In genomic region chr15:57550640-57551039, GRCh38 we compare ENCODE assay signal across 13 cellular contexts. TPM values are rescaled to one million over a fixed set of nuclear protein-coding genes. Genes with fewer than 3 reads are reported as not detected.
A peak's percentile ranks its signal among the peaks of the same experiment; 100 is the strongest.
DNase-seq lines count a peak whose midpoint lies in the region; ATAC-seq, FAIRE-seq and TF ChIP-seq lines count a peak whose summit lies in the region.
"Had no signal": no experiment of that assay in that cellular context is flagged by ENCODE, and none has a peak within 500 bp of the region (broad histone marks: within the 10 kb centered on the region; RNA-seq: fewer than 3 reads in every experiment).

No MANE protein-coding gene starts in this region.

- no peak for TF ChIP-seq RAD21 in HepG2 (CRISPR knock-in tag; IDR thresholded peaks at IDR 0.05)

- TF ChIP-seq CTCF in right lobe of liver (IDR thresholded peaks at IDR 0.05) (no peak), HepG2 (CRISPR knock-in tag; IDR thresholded peaks at IDR 0.05) (no peak), heart left ventricle (IDR thresholded peaks at IDR 0.05) (no peak), vagina (IDR thresholded peaks at IDR 0.05) (no peak)

- no peaks in the 10 kb centered on the region for H4K20me1 ChIP-seq in HepG2 (ENCODE audit: insufficient read depth, low read length)

- no peak for TF ChIP-seq POLR2A in right lobe of liver (IDR thresholded peaks at IDR 0.05)
- TF ChIP-seq POLR2A in HepG2 (IDR thresholded peaks at IDR 0.05; ENCODE audit: insufficient read depth in 1 of 2, low read depth in 2 of 2, low read length in 2 of 2), result no peak
- no peak for TF ChIP-seq POLR2A in heart left ventricle (IDR thresholded peaks at IDR 0.05)
- no peak for TF ChIP-seq POLR2A in vagina (IDR thresholded peaks at IDR 0.05)

- no peak for DNase-seq in right lobe of liver
- no peak for DNase-seq in HepG2 (ENCODE audit: low spot score)
- DNase-seq in heart left ventricle, result peak; percentile 69 to 86 (median 83)
- peak in 31 of 56 donors; percentile 8 to 78 (median 30) for DNase-seq in nucleus accumbens (lab: John Stamatoyannopoulos, UW)
- DNase-seq in vagina (ENCODE audit: extremely low spot score in 2 of 2), result no peak
- DNase-seq in T-helper 2 cell, result no peak
- DNase-seq: activated CD4-positive, CD25-positive, alpha-beta regulatory T cell; NCI-H446 treated with DMSO at 0.1 percent for 48 hours; spleen had no signal

- H3K9me3 ChIP-seq in right lobe of liver (no peaks in the 10 kb centered on the region), HepG2 (ENCODE audit: low read length) (no peaks in the 10 kb centered on the region), heart left ventricle (no peaks in the 10 kb centered on the region), vagina (no peaks in the 10 kb centered on the region)
- H3K9me3 ChIP-seq: spleen had no signal

- no peak overlapping the region for H3K9ac ChIP-seq in HepG2 (ENCODE audit: insufficient read depth, low read depth, low read length)

- H3K4me3 ChIP-seq in right lobe of liver (no peak overlapping the region), HepG2 (replicated peaks in 1 of 3; ENCODE audit: insufficient read depth in 1 of 3, low read depth in 2 of 3, low read length in 3 of 3) (no peak overlapping the region), heart left ventricle (no peak overlapping the region), vagina (no peak overlapping the region)
- H3K4me3 ChIP-seq: spleen had no signal

- no peak for TF ChIP-seq EP300 in HepG2 (IDR thresholded peaks at IDR 0.05; ENCODE audit: low read depth in 2 of 2, low read length in 2 of 2)
- TF ChIP-seq EP300 in HepG2 (CRISPR knock-in tag; IDR thresholded peaks at IDR 0.05; ENCODE audit: borderline replicate concordance), result no peak

- intact Hi-C loops in right lobe of liver (cut with DNase I), result no loop called here
- intact Hi-C loops in HepG2 (cut with micrococcal nuclease; ENCODE audit: unreplicated experiment), result no loop called here
- intact Hi-C loops in heart left ventricle (cut with DNase I), result loop anchor here in 4 of 10 donors (10.0 kb wide), 4 partner anchors 154 to 514 kb away; partner anchors contain the start of genes ALDH1A2 (in 3 of the 4) and POLR2M (in 1 of the 4)
- intact Hi-C loops in vagina (cut with DNase I), result no loop called here

- no peak for FAIRE-seq in HepG2 (lab: Jason Lieb, UNC)
- FAIRE-seq: A204.1, GM12891 had no signal

- H3K27me3 ChIP-seq in right lobe of liver, result no peaks in the 10 kb centered on the region
- no peaks in the 10 kb centered on the region for H3K27me3 ChIP-seq in HepG2 (ENCODE audit: control insufficient read depth in 1 of 2, insufficient read depth in 2 of 2, low read length in 2 of 2)
- H3K27me3 ChIP-seq in heart left ventricle, result no peaks in the 10 kb centered on the region
- no peaks in the 10 kb centered on the region for H3K27me3 ChIP-seq in vagina

- H3K4me1 ChIP-seq in right lobe of liver (peaks cover 0 to 40% (median 4%) of the 10 kb centered on the region in 4 donors), HepG2 (ENCODE audit: insufficient read depth, low read length) (peaks cover 23% of the 10 kb centered on the region), heart left ventricle (peaks cover 8 to 71% (median 62%) of the 10 kb centered on the region in 12 donors), vagina (peaks cover 40% of the 10 kb centered on the region)

- 56% methylated on average over 2 of the region's 4 CpGs for WGBS in right lobe of liver (ENCODE audit: insufficient coverage, low coverage, low lambda C conversion rate, missing lambda C conversion rate)
- 78% methylated on average over 4 of the region's 4 CpGs for WGBS in HepG2 (ENCODE audit: low lambda C conversion rate)
- WGBS in heart left ventricle, 4 donors, result 41 to 48% (median 43%) methylated on average over 4 of the region's 4 CpGs

- POLR2A ChIA-PET in HepG2 (lab: Yijun Ruan, JAX), result no interaction called here

- peaks cover 0 to 33% (median 7%) of the 10 kb centered on the region in 4 donors for H3K36me3 ChIP-seq in right lobe of liver
- H3K36me3 ChIP-seq in HepG2 (replicated peaks in 1 of 2; ENCODE audit: control insufficient read depth in 1 of 2, insufficient read depth in 2 of 2, low read length in 2 of 2), result peaks cover 5 to 13% of the 10 kb centered on the region in 2 experiments; a peak in 4 of 5 replicates
- peaks cover 0 to 18% (median 5%) of the 10 kb centered on the region in 9 donors for H3K36me3 ChIP-seq in heart left ventricle
- peaks cover 0 to 7% of the 10 kb centered on the region in 2 donors for H3K36me3 ChIP-seq in vagina
- H3K36me3 ChIP-seq: spleen had no signal

- CTCF ChIA-PET in HepG2 (lab: Yijun Ruan, JAX; ENCODE audit: low intra/inter-chr PET ratio, low total read pairs), result no interaction called here

- no peak overlapping the region for H3K4me2 ChIP-seq in HepG2 (ENCODE audit: low read depth, low read length)

- H2AFZ ChIP-seq in HepG2 (ENCODE audit: low read length), result no peak overlapping the region

- in situ Hi-C loops in HepG2 (cut with HindIII; ENCODE audit: extremely low pct_ligation_motif_present, low pct_unique_long_range_greater_than_20kb), result no loop called here

- no TSS peak for BruUV-seq in HepG2 (replicated peaks; lab: Mats Ljungman, UMichigan)

- no peaks in the 10 kb centered on the region for H3K79me2 ChIP-seq in HepG2 (ENCODE audit: insufficient read depth, low read length)

- peak overlapping the region in 2 of 3 donors; percentile 27 to 41 for H3K27ac ChIP-seq in right lobe of liver
- H3K27ac ChIP-seq in HepG2 (ENCODE audit: extremely low read length, insufficient read depth, low read length), result no peak overlapping the region
- peak overlapping the region; percentile 79 to 94 (median 88) for H3K27ac ChIP-seq in heart left ventricle
- peak overlapping the region; percentile 3 for H3K27ac ChIP-seq in vagina

- ATAC-seq in right lobe of liver, result no peak
- ATAC-seq in HepG2, result no peak
- ATAC-seq in heart left ventricle, result peak; percentile 12 to 73 (median 38)
- no peak for ATAC-seq in GM21619 (IDR thresholded peaks at IDR 0.05; ENCODE audit: unreplicated experiment)
- no peak for ATAC-seq in HG03135 (IDR thresholded peaks at IDR 0.05; ENCODE audit: unreplicated experiment)

TF ChIP-seq in HepG2, 621 proteins besides CTCF, POLR2A, EP300 and RAD21:
- TF ChIP-seq NCOA1 (CRISPR knock-in tag; IDR thresholded peaks at IDR 0.05) (no peak), ZNF256 (CRISPR knock-in tag; conservative IDR thresholded peaks at IDR 0.05) (no peak)
TF ChIP-seq in HepG2: peak in this region for 0.

RNA-seq across cellular contexts. Expression of gene MYZAP, which starts 41.1 kb away (rescaled TPM):
- total RNA-seq in right lobe of liver (under 1 TPM in 4 of 6 experiments, not detected in 2; 0.24 to 0.65 (median 0.61) TPM), HepG2 (2016; rRNA removed; fragmentation: Illumina TruSeq; extraction: Trizol) (0.13 TPM in 1 of 2 replicates, not detected in the other), heart left ventricle (1,000 to 10,000 TPM in 2 of 9 donors, 100 to 1,000 TPM in 7; 359 to 1,065 (median 670) TPM), vagina (15.2 TPM)
- not detected in 2 replicates for total RNA-seq in HepG2 (2016; cell fraction: cytosol; rRNA removed; fragmentation: Illumina TruSeq; extraction: Trizol; ENCODE audit: low read depth)
- not detected in 2 replicates for total RNA-seq in HepG2 (2016; cell fraction: insoluble cytoplasmic fraction; rRNA removed; fragmentation: Illumina TruSeq; extraction: Trizol)
- not detected in 2 replicates for total RNA-seq in HepG2 (2016; cell fraction: membrane; rRNA removed; fragmentation: Illumina TruSeq; extraction: Trizol)
- total RNA-seq in HepG2 (2016; cell fraction: nucleus; rRNA removed; fragmentation: Illumina TruSeq; extraction: Trizol), result not detected in 2 replicates
- polyA plus RNA-seq in HepG2 (2011; rRNA removed) (not detected in 2 replicates), heart left ventricle (100 to 1,000 TPM; 280 to 506 TPM)
- polyA plus RNA-seq in HepG2 (2011; cell fraction: cytosol; rRNA removed), result 0.03 TPM in 1 of 2 replicates, not detected in the other
- not detected in 2 replicates for polyA plus RNA-seq in HepG2 (2011; cell fraction: nucleus; rRNA removed)
- polyA plus RNA-seq in HepG2 (2012), result not detected in 2 replicates
- not detected in 2 replicates for polyA plus RNA-seq in HepG2 (2016; cell fraction: cytosol; fragmentation: Illumina TruSeq; extraction: Trizol; ENCODE audit: low read depth)
- polyA plus RNA-seq in HepG2 (2016; cell fraction: insoluble cytoplasmic fraction; fragmentation: Illumina TruSeq; extraction: Trizol; ENCODE audit: low read depth), result not detected in 2 replicates
- polyA plus RNA-seq in HepG2 (2016; cell fraction: membrane; fragmentation: Illumina TruSeq; extraction: Trizol; ENCODE audit: low read depth), result not detected in 2 replicates
- polyA plus RNA-seq in HepG2 (2016; cell fraction: nucleus; fragmentation: Illumina TruSeq; extraction: Trizol; ENCODE audit: insufficient read depth, low read depth), result not detected in 2 replicates
- polyA minus RNA-seq in HepG2 (2011; rRNA and poly(A)+ RNA removed; ENCODE audit: low replicate concordance), result 0.08 and 0.58 TPM in 2 replicates
- not detected in 2 replicates for polyA minus RNA-seq in HepG2 (2011; cell fraction: cytosol; rRNA and poly(A)+ RNA removed)
- polyA minus RNA-seq in HepG2 (2011; cell fraction: nucleus; rRNA and poly(A)+ RNA removed), result not detected in 2 replicates

Comparison
In these comparisons a context has a peak if more than half of its experiments do, and no peak if none do; other contexts are left out.
1. ATAC-seq: peak in heart left ventricle (4 of 4); none in right lobe of liver (0 of 4), HepG2 (single experiment), GM21619 (single experiment) and HG03135 (single experiment).
2. DNase-seq: peak in heart left ventricle (5 of 5) and nucleus accumbens (31 of 56); none in right lobe of liver (0 of 3), HepG2 (single experiment), vagina (0 of 2) and T-helper 2 cell (0 of 5).
3. RNA of gene MYZAP, which starts 41.1 kb away (total RNA-seq): 359 to 1,065 TPM in heart left ventricle; 15.2 TPM in vagina (single experiment), 0.24 to 0.65 TPM in right lobe of liver and 0.13 TPM in HepG2; every median in the first group is over 10 times any median in the second.